8 cellular contexts compared by ENCODE assay signal in the genomic region with DNA sequence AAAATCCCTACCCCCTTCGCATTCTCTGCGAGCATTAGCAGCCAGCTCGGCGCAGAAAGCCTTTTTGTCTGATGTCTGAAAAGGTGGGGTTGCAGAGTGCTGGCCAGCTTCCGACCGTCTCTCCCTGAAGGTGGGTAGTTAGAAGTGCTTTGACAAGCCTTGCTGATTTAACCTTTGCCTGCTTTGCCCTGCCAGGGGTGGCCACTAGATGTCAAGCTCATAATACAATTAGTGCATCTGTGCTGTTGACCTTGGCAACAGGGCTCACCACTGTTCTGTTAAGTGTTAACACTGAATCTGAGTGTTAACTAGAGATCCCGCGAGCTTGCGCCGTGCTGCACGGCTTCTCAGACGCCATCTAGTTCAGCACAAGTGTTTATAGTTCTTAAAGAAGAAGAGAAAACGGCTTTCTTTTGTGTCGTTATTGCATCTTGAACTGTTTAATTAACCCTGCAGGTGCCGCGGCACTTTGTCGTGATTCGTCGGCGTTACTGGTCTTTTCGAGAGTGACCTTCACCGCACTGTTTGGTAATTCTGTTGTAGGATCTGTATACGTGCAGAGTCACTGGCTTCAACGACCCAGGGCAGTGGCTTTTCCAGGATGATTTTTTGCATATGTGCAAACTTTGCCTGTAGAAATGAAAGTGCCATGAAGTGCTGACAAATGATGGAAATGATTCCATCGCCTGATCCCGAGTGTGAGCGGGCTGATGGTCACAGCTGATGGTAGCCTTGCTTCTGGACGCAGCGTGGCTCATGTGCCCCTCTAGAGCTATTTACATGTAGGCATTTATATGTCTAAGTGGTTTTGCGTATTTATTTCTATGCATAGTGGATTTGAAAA. TPM values are rescaled to one million over a fixed set of nuclear protein-coding genes. Genes with fewer than 3 reads are reported as not detected.
DNase-seq lines count a peak whose midpoint lies in the region; ATAC-seq lines count a peak whose summit lies in the region.

No MANE protein-coding gene starts in this region.

- H3K36me3 Mint-ChIP-seq in activated T-helper 17 cell treated with anti-CD3 and anti-CD28 coated beads, Interleukin-2, amount 50 U/mL, for 72 hours (ENCODE audit: low read depth), result no peaks in the 10 kb centered on the region

- no peaks in the 10 kb centered on the region for H3K4me1 Mint-ChIP-seq in activated T-helper 17 cell treated with anti-CD3 and anti-CD28 coated beads, Interleukin-2, amount 50 U/mL, for 72 hours

- DNase-seq in Ammon's horn (ENCODE audit: low spot score) (peak; percentile 41), M059J (ENCODE audit: low read depth) (peak; percentile 36), left kidney (ENCODE audit: low read depth, low spot score) (peak; percentile 59), cortex of kidney (lab: John Stamatoyannopoulos, UW) (no peak), ureter (ENCODE audit: low spot score) (no peak), GM19238 (ENCODE audit: insufficient read length, low spot score) (no peak)

- ATAC-seq in GM18870 (IDR thresholded peaks at IDR 0.05; ENCODE audit: unreplicated experiment), result peak; percentile 63
- peak; percentile 42 for ATAC-seq in activated T-helper 17 cell treated with anti-CD3 and anti-CD28 coated beads, Interleukin-2, amount 50 U/mL, for 72 hours (replicated peaks)

- H3K27ac Mint-ChIP-seq in activated T-helper 17 cell treated with anti-CD3 and anti-CD28 coated beads, Interleukin-2, amount 50 U/mL, for 72 hours, result no peak overlapping the region

- H3K4me3 Mint-ChIP-seq in activated T-helper 17 cell treated with anti-CD3 and anti-CD28 coated beads, Interleukin-2, amount 50 U/mL, for 72 hours, result no peak overlapping the region

- H3K9me3 Mint-ChIP-seq in activated T-helper 17 cell treated with anti-CD3 and anti-CD28 coated beads, Interleukin-2, amount 50 U/mL, for 72 hours, result no peaks in the 10 kb centered on the region

- H3K27me3 Mint-ChIP-seq in activated T-helper 17 cell treated with anti-CD3 and anti-CD28 coated beads, Interleukin-2, amount 50 U/mL, for 72 hours, result peaks cover 48% of the 10 kb centered on the region

RNA-seq across cellular contexts. Expression of a gene that starts 5.5 kb away (rescaled TPM):
- total RNA-seq in M059J (2014; rRNA removed; shearing (Covaris generic)), result not detected in 2 replicates
- not detected for total RNA-seq in activated T-helper 17 cell treated with anti-CD3 and anti-CD28 coated beads, Interleukin-2, amount 50 U/mL, for 72 hours
- 0.44 TPM for total RNA-seq in ureter

Comparison
In these comparisons a context has a peak if more than half of its experiments do, and no peak if none do; other contexts are left out.
1. DNase-seq: peak in Ammon's horn (single experiment), M059J (single experiment) and left kidney (single experiment); none in cortex of kidney (single experiment), ureter (single experiment) and GM19238 (single experiment).